22 cellular contexts compared by ENCODE assay signal in the genomic region with DNA sequence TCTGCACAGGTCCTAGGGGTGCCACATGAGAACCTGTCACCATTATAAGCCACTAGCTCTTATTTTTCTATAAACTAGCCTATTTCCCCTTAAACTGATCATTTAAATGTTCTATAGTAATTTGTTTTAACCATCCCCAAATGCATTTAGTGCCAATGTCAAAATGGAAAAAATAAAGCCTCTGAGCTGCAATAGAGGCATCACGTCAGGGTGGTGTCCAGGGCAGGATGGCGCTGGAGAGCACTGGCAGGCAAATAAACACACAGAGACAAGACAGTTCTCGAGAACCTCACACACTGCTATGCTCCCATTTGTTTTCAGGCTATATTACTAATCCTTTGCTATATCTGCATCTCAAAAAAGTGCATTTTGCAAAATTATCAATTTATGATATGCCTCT.
"Had no signal": no experiment of that assay in that cellular context is flagged by ENCODE, and none has a peak within 500 bp of the region (broad histone marks: within the 10 kb centered on the region; RNA-seq: fewer than 3 reads in every experiment).

No MANE protein-coding gene starts in this region.

- H3K9me3 Mint-ChIP-seq: naive thymus-derived CD4-positive, alpha-beta T cell; nephron; neural progenitor cell; stimulated activated naive CD8-positive, alpha-beta T cell treated with anti-CD3 and anti-CD28 coated beads, Interleukin-15, amount 100 ng/mL, for 72 hours had no signal

- DNase-seq: cortex of kidney; effector CD4-positive, alpha-beta T cell; foreskin fibroblast; gastrocnemius medialis; mesenchymal stem cell; midbrain; naive thymus-derived CD4-positive, alpha-beta T cell; stimulated activated CD4-positive, alpha-beta T cell treated with anti-CD3 and anti-CD28 coated beads, Interleukin-12 subunit alpha, Interleukin-12 subunit beta, amount 100 ng/mL, for 4 hours; stimulated activated CD4-positive, alpha-beta T cell treated with anti-CD3 and anti-CD28 coated beads, Interleukin-1b, Interleukin-23, amount 100 ng/mL, for 48 hours; stimulated activated CD4-positive, alpha-beta T cell treated with anti-CD3 and anti-CD28 coated beads, Interleukin-4, amount 100 ng/mL, for 1 hour; stimulated activated CD8-positive, alpha-beta memory T cell treated with anti-CD3 and anti-CD28 coated beads, Interleukin-4, amount 100 ng/mL, for 48 hours; stimulated activated naive CD4-positive, alpha-beta T cell; stimulated activated naive CD8-positive, alpha-beta T cell treated with anti-CD3 and anti-CD28 coated beads, Interleukin-15, amount 100 ng/mL, for 72 hours; upper lobe of left lung had no signal

- H3K27ac Mint-ChIP-seq: naive thymus-derived CD4-positive, alpha-beta T cell; nephron; neural progenitor cell; stimulated activated naive CD8-positive, alpha-beta T cell treated with anti-CD3 and anti-CD28 coated beads, Interleukin-15, amount 100 ng/mL, for 72 hours had no signal

- H3K4me3 Mint-ChIP-seq: naive thymus-derived CD4-positive, alpha-beta T cell; nephron; neural progenitor cell; stimulated activated naive CD8-positive, alpha-beta T cell treated with anti-CD3 and anti-CD28 coated beads, Interleukin-15, amount 100 ng/mL, for 72 hours had no signal

- H3K27me3 Mint-ChIP-seq: naive thymus-derived CD4-positive, alpha-beta T cell; stimulated activated naive CD8-positive, alpha-beta T cell treated with anti-CD3 and anti-CD28 coated beads, Interleukin-15, amount 100 ng/mL, for 72 hours had no signal

- H3K27me3 ChIP-seq: gastrocnemius medialis, neural progenitor cell, right atrium auricular region, tibial nerve, upper lobe of left lung had no signal

- H3K4me1 Mint-ChIP-seq: naive thymus-derived CD4-positive, alpha-beta T cell had no signal

- H3K27ac ChIP-seq: epithelial cell of prostate, gastrocnemius medialis, neural progenitor cell, parathyroid adenoma, prostate gland, right atrium auricular region, thoracic aorta, tibial nerve, upper lobe of left lung had no signal
